In genomic region chr20:2109425-2110210, GRCh38 we compare ENCODE assay signal across 1 cellular context.
TF ChIP-seq lines count a peak whose summit lies in the region.

No MANE protein-coding gene starts in this region.

TF ChIP-seq in HEK293, 187 proteins besides CTCF, POLR2A, EP300 and RAD21 (continued from another document):
- TF ChIP-seq REST (tag by site-specific recombination; IDR thresholded peaks at IDR 0.05), result peak; percentile 64; the same call in 1 of the 2 replicates
- no peak for TF ChIP-seq ZNF239 (tag by site-specific recombination; IDR thresholded peaks at IDR 0.05)
- no peak for TF ChIP-seq TCF7L2 (IDR thresholded peaks at IDR 0.05; ENCODE audit: borderline replicate concordance, low read depth, low read length)
